Comparison of ENCODE assay signal across 1 cellular context in the genomic region with DNA sequence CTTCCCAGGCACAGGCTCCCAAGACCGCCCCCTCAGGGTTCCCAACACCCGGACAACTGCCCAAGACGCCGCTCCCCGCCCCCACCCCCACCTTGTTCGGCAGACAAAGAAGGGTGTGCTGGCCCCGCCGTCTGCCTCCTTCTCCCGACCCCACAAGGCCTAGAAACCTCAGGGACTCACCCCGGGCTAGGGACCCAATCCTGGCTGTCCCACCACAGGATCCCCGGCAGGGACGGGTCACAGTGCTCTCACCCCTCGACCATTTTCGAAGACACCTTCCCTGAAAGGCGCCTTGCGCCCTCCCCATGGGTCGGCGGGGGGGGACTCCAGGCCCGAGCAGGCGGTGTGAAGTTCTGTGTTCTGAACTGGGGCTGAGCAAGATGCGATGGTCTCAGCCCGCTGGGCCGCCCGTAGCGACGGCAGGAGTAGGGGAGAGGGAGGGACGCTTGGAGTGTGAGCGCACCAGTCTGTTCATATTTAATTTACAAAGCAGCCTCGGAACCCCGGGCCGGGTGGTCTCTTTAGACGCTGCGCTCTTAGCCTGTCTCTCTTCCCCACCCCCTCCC.
A peak's percentile ranks its signal among the peaks of the same experiment; 100 is the strongest.
TF ChIP-seq lines count a peak whose summit lies in the region.

No MANE protein-coding gene starts in this region.

TF ChIP-seq in H1, 55 proteins besides CTCF, POLR2A, EP300 and RAD21:
- TF ChIP-seq EZH2 (IDR thresholded peaks at IDR 0.05; ENCODE audit: low read depth, low read length, severe bottlenecking), result peak; percentile 90
- peak; percentile 26 for TF ChIP-seq CTBP2 (IDR thresholded peaks at IDR 0.05; ENCODE audit: borderline replicate concordance, insufficient read depth, insufficient read length, low read length)
- no peak for TF ChIP-seq JUN (IDR thresholded peaks at IDR 0.05; ENCODE audit: low read depth, low read length)
- no peak for TF ChIP-seq JUND (IDR thresholded peaks at IDR 0.05; ENCODE audit: low read length)
- TF ChIP-seq RNF2 (IDR thresholded peaks at IDR 0.05; ENCODE audit: borderline replicate concordance, low read depth, low read length, missing control alignments, poor library complexity, severe bottlenecking), result peak; percentile 68
- no peak for TF ChIP-seq SIX5 (IDR thresholded peaks at IDR 0.05; ENCODE audit: low read depth, low read length)
